ENCODE assay signal across 10 cellular contexts in genomic region chr11:121372671-121373429, GRCh38.
DNase-seq lines count a peak whose midpoint lies in the region; ATAC-seq, FAIRE-seq and TF ChIP-seq lines count a peak whose summit lies in the region.
"Had no signal": no experiment of that assay in that cellular context is flagged by ENCODE, and none has a peak within 500 bp of the region (broad histone marks: within the 10 kb centered on the region; RNA-seq: fewer than 3 reads in every experiment).

No MANE protein-coding gene starts in this region.

- FAIRE-seq in GM18507 (lab: Jason Lieb, UNC): peak; percentile 98
- FAIRE-seq: endothelial cell of umbilical vein had no signal

- H3K36me3 ChIP-seq in adrenal gland (replicated peaks in 1 of 2): no peaks in the 10 kb centered on the region

- TF ChIP-seq POLR2A in adrenal gland (IDR thresholded peaks at IDR 0.05): no peak

- no peak for TF ChIP-seq CTCF in adrenal gland (IDR thresholded peaks at IDR 0.05)

- 79 to 89% (median 81%) methylated on average over 6 to 7 of the region's 7 CpGs for WGBS in adrenal gland, 4 donors

- intact Hi-C loops in adrenal gland (cut with DNase I): no loop called here

- DNase-seq in GM18507 (ENCODE audit: extremely low spot score, insufficient read length, low read depth) (peak; percentile 32), germinal center (ENCODE audit: low spot score) (peak; percentile 59), hippocampal formation (lab: John Stamatoyannopoulos, UW) (no peak), SHP77 treated with DMSO at 0.1 percent for 48 hours (lab: John Stamatoyannopoulos, UW) (no peak), adrenal gland (no peak), SK-N-DZ (ENCODE audit: low spot score) (no peak)
- DNase-seq: T-helper 9 cell had no signal

- H3K9me3 ChIP-seq in adrenal gland (replicated peaks in 1 of 3): no peaks in the 10 kb centered on the region

- no peak overlapping the region for H3K4me3 ChIP-seq in adrenal gland

- ATAC-seq in GM21360 (IDR thresholded peaks at IDR 0.05; ENCODE audit: unreplicated experiment) (peak; percentile 79), HG03354 (IDR thresholded peaks at IDR 0.05; ENCODE audit: poor library complexity, severe bottlenecking, unreplicated experiment) (peak; percentile 91)

- H3K4me1 ChIP-seq in adrenal gland (replicated peaks in 1 of 2): peaks cover 0 to 8% of the 10 kb centered on the region in 2 donors

- no peak overlapping the region for H3K27ac ChIP-seq in adrenal gland

- no peaks in the 10 kb centered on the region for H3K27me3 ChIP-seq in adrenal gland

Comparison
In these comparisons a context has a peak if more than half of its experiments do, and no peak if none do; other contexts are left out.
1. DNase-seq: peak in GM18507 (single experiment) and germinal center (single experiment); none in hippocampal formation (0 of 2), SHP77 treated with DMSO at 0.1 percent for 48 hours (single experiment), adrenal gland (0 of 7) and SK-N-DZ (single experiment).